Comparison of ENCODE assay signal across 8 cellular contexts in genomic region chr7:16989883-16990413, GRCh38.
DNase-seq lines count a peak whose midpoint lies in the region; ATAC-seq and TF ChIP-seq lines count a peak whose summit lies in the region.

No MANE protein-coding gene starts in this region.

- H3K36me3 ChIP-seq in rectal smooth muscle tissue (ENCODE audit: control insufficient read depth, insufficient read depth, low read length): no peaks in the 10 kb centered on the region

- no peak overlapping the region for H3K9ac ChIP-seq in rectal smooth muscle tissue (ENCODE audit: low read length)

- peak overlapping the region; percentile 24 for H3K27ac ChIP-seq in rectal smooth muscle tissue (ENCODE audit: low read depth, low read length)

- no peaks in the 10 kb centered on the region for H3K4me1 ChIP-seq in rectal smooth muscle tissue (ENCODE audit: control insufficient read depth, insufficient read depth, low read length)

- ATAC-seq in SK-N-SH treated with all-trans-retinoic acid at 6 μM for 48 hours (peak; percentile 37), HG03039 (IDR thresholded peaks at IDR 0.05; ENCODE audit: unreplicated experiment) (no peak)

- H3K27me3 ChIP-seq in rectal smooth muscle tissue (ENCODE audit: control insufficient read depth, insufficient read depth, low read length): no peaks in the 10 kb centered on the region

- H3K4me3 ChIP-seq in rectal smooth muscle tissue (ENCODE audit: low read length): peak overlapping the region; percentile 44

- DNase-seq in HS-27A (ENCODE audit: low read depth) (peak; percentile 47), foreskin melanocyte (peak; percentile 98), NCI-H1694 (lab: John Stamatoyannopoulos, UW) (no peak), GDM1 (lab: John Stamatoyannopoulos, UW) (no peak)
- DNase-seq in activated naive CD4-positive, alpha-beta T cell treated with Interleukin-2 at 50 U/mL for 16 hours: no peak

TF ChIP-seq in SK-N-SH treated with all-trans-retinoic acid at 6 μM for 48 hours, 23 proteins besides CTCF, POLR2A, EP300 and RAD21:
- TF ChIP-seq ISL1 (CRISPR knock-in tag; IDR thresholded peaks at IDR 0.05) (peak; percentile 23; the same call in 1 of the 2 replicates), ZNF8 (CRISPR knock-in tag; IDR thresholded peaks at IDR 0.05) (no peak)

Comparison
In these comparisons a context has a peak if more than half of its experiments do, and no peak if none do; other contexts are left out.
1. DNase-seq: peak in HS-27A (single experiment) and foreskin melanocyte (single experiment); none in NCI-H1694 (single experiment), GDM1 (single experiment) and activated naive CD4-positive, alpha-beta T cell treated with Interleukin-2 at 50 U/mL for 16 hours (single experiment).